In the genomic region with DNA sequence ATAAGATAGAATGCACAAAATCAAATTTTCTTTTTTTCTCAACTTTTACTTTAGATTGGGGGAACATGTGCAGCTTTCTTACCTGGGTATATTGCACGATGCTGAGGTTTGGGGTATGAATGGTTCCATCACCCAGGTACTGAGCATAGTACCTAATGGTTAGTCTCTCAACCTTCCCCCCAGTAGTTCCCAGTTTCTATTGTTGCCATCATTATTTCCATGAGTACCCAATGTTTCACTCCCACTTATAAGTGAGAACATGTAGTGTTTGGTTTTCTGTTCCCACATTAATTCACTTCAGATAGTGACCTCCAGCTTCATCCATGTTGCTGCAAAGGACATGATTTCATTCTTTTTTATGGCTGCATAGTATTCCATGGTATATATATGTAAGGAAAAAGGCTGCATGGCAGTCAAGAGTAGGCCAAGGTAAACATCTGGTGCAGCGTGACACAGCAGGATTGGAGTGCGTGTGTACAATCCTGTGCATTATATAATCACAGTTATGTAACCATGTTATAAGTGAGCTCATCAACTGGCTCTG, we compare ENCODE assay signal across 2 cellular contexts.
TF ChIP-seq lines count a peak whose summit lies in the region.

No MANE protein-coding gene starts in this region.

TF ChIP-seq in HepG2, 621 proteins besides CTCF, POLR2A, EP300 and RAD21:
- TF ChIP-seq NFE2L2 (IDR thresholded peaks at IDR 0.05; ENCODE audit: low read length) (peak; percentile 32; the same call in 1 of the 2 replicates), ZNF317 (CRISPR knock-in tag; IDR thresholded peaks at IDR 0.05) (peak; percentile 85; the same call in 1 of the 2 replicates), ZFX (CRISPR knock-in tag; IDR thresholded peaks at IDR 0.05; ENCODE audit: low read depth) (peak; percentile 48), PAWR (CRISPR knock-in tag; IDR thresholded peaks at IDR 0.05; ENCODE audit: borderline replicate concordance) (no peak), ZNF430 (CRISPR knock-in tag; IDR thresholded peaks at IDR 0.05) (no peak)
- TF ChIP-seq, protein P1, sequence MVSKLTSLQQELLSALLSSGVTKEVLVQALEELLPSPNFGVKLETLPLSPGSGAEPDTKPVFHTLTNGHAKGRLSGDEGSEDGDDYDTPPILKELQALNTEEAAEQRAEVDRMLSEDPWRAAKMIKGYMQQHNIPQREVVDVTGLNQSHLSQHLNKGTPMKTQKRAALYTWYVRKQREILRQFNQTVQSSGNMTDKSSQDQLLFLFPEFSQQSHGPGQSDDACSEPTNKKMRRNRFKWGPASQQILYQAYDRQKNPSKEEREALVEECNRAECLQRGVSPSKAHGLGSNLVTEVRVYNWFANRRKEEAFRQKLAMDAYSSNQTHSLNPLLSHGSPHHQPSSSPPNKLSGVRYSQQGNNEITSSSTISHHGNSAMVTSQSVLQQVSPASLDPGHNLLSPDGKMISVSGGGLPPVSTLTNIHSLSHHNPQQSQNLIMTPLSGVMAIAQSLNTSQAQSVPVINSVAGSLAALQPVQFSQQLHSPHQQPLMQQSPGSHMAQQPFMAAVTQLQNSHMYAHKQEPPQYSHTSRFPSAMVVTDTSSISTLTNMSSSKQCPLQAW (CRISPR knock-in tag; IDR thresholded peaks at IDR 0.05) = no peak
TF ChIP-seq in HepG2: peak in this region for 3.

TF ChIP-seq in WTC11, 78 proteins besides CTCF, POLR2A, EP300 and RAD21:
- TF ChIP-seq MXD4 (CRISPR knock-in tag; IDR thresholded peaks at IDR 0.05; ENCODE audit: borderline replicate concordance) (no peak), ZNF317 (CRISPR knock-in tag; IDR thresholded peaks at IDR 0.05; ENCODE audit: borderline replicate concordance, low read depth) (peak; percentile 69; the same call in 1 of the 2 replicates), NFYB (CRISPR knock-in tag; conservative IDR thresholded peaks at IDR 0.05; ENCODE audit: low read depth) (no peak), ZNF263 (CRISPR knock-in tag; IDR thresholded peaks at IDR 0.05; ENCODE audit: low read depth) (no peak)
TF ChIP-seq in WTC11: peak in this region for 1.
